21 cellular contexts compared by ENCODE assay signal in the genomic region with DNA sequence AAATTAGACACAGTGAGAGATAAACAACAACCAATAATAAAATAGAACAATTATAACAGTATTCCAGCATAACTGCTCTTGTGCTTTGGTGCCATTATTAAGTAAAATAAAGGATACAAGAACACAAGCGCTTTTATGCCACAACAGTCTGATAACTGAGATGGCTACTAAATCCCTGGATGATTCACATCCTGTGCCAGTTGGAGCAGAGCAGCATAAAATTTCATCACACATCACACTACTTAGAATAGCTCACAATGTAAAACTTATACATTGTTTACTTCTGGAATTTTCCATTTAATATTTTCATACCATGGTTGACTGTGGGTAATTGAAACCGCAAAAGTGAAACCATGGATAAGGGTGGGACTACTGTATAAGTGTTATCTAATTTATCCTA.
DNase-seq lines count a peak whose midpoint lies in the region; ATAC-seq and TF ChIP-seq lines count a peak whose summit lies in the region.
"Had no signal": no experiment of that assay in that cellular context is flagged by ENCODE, and none has a peak within 500 bp of the region (broad histone marks: within the 10 kb centered on the region; RNA-seq: fewer than 3 reads in every experiment).

No MANE protein-coding gene starts in this region.

- H3K27ac Mint-ChIP-seq in CD8-positive, alpha-beta memory T cell, result no peak overlapping the region
- no peak overlapping the region for H3K27ac Mint-ChIP-seq in chondrocyte (ENCODE audit: unreplicated experiment)
- H3K27ac Mint-ChIP-seq: activated CD8-positive, alpha-beta T cell treated with anti-CD3 and anti-CD28 coated beads, Interleukin-2, amount 10 ng/mL, durations not matched to agents 7 days and 5 days; mesothelial cell of epicardium; nephron progenitor cell; stimulated activated naive CD8-positive, alpha-beta T cell treated with anti-CD3 and anti-CD28 coated beads, Interleukin-15, Interleukin-2, amounts not matched to agents 100 ng/mL and 50 ng/mL, for 24 hours had no signal

- H3K4me1 Mint-ChIP-seq in CD8-positive, alpha-beta memory T cell, result no peaks in the 10 kb centered on the region
- H3K4me1 Mint-ChIP-seq in chondrocyte (ENCODE audit: low read depth), result no peaks in the 10 kb centered on the region

- H3K27ac ChIP-seq in mammary epithelial cell (ENCODE audit: insufficient read depth, low read depth, low read length), result no peak overlapping the region
- H3K27ac ChIP-seq in CD8-positive, alpha-beta memory T cell (ENCODE audit: low read depth, low read length), result no peak overlapping the region
- H3K27ac ChIP-seq: tibial nerve had no signal

- H2AFZ ChIP-seq in mammary epithelial cell (ENCODE audit: low read depth, low read length), result no peak overlapping the region

- POLR2A ChIA-PET in CD8-positive, alpha-beta memory T cell (lab: Charles Lee), result no interaction called here

- H3K79me2 ChIP-seq in mammary epithelial cell (ENCODE audit: insufficient read depth, low read length), result no peaks in the 10 kb centered on the region

- TF ChIP-seq CTCF in NB4 (IDR thresholded peaks at IDR 0.05; ENCODE audit: low read depth, low read length) (no peak), mammary epithelial cell (conservative IDR thresholded peaks at IDR 0.05 in 1 of 2, IDR thresholded peaks at IDR 0.05 in 1 of 2; ENCODE audit: extremely low read depth in 1 of 2, insufficient read depth in 1 of 2, low read depth in 1 of 2, low read length in 2 of 2) (no peak), chondrocyte (IDR thresholded peaks at IDR 0.05) (no peak)

- no peaks in the 10 kb centered on the region for H3K36me3 Mint-ChIP-seq in CD8-positive, alpha-beta memory T cell
- H3K36me3 Mint-ChIP-seq in chondrocyte (ENCODE audit: low read depth), result no peaks in the 10 kb centered on the region
- H3K36me3 Mint-ChIP-seq: mesothelial cell of epicardium had no signal

- CTCF ChIA-PET in mammary epithelial cell (lab: Charles Lee; ENCODE audit: low non-redundant PET), result no interaction called here
- CTCF ChIA-PET in CD8-positive, alpha-beta memory T cell (lab: Charles Lee), result no interaction called here

- H4K20me1 ChIP-seq in mammary epithelial cell (ENCODE audit: insufficient read depth, low read length), result no peaks in the 10 kb centered on the region

- no peaks in the 10 kb centered on the region for H3K4me1 ChIP-seq in mammary epithelial cell (ENCODE audit: insufficient read depth, low read length)
- H3K4me1 ChIP-seq in CD8-positive, alpha-beta memory T cell (ENCODE audit: insufficient read depth, low read length), result no peaks in the 10 kb centered on the region
- H3K4me1 ChIP-seq: tibial nerve had no signal

- in situ Hi-C loops in mammary epithelial cell (cut with MboI; ENCODE audit: low sequenced_read_pairs in 2 of 2), result no loop called here

- H3K4me3 Mint-ChIP-seq in CD8-positive, alpha-beta memory T cell, result no peak overlapping the region
- H3K4me3 Mint-ChIP-seq in chondrocyte (ENCODE audit: unreplicated experiment), result no peak overlapping the region
- H3K4me3 Mint-ChIP-seq: activated CD8-positive, alpha-beta T cell treated with anti-CD3 and anti-CD28 coated beads, Interleukin-2, amount 10 ng/mL, durations not matched to agents 7 days and 5 days; activated T-cell treated with anti-CD3 and anti-CD28 coated beads, Interleukin-2, amount 50 U/mL, for 4 hours; mesothelial cell of epicardium; nephron progenitor cell; stimulated activated naive CD8-positive, alpha-beta T cell treated with anti-CD3 and anti-CD28 coated beads, Interleukin-15, Interleukin-2, amounts not matched to agents 100 ng/mL and 50 ng/mL, for 24 hours had no signal

- dilution Hi-C loops in mammary epithelial cell (cut with HindIII; ENCODE audit: low sequenced_read_pairs), result no loop called here

- no peak for TF ChIP-seq POLR2A in NB4 (IDR thresholded peaks at IDR 0.05; ENCODE audit: extremely low read depth, insufficient read length)

- H3K9ac ChIP-seq in mammary epithelial cell (ENCODE audit: insufficient read depth, low read length), result no peak overlapping the region

- H3K27me3 Mint-ChIP-seq in CD8-positive, alpha-beta memory T cell, result peaks cover 0 to 6% of the 10 kb centered on the region in 2 donors
- no peaks in the 10 kb centered on the region for H3K27me3 Mint-ChIP-seq in chondrocyte (ENCODE audit: low read depth)
- H3K27me3 Mint-ChIP-seq: stimulated activated naive CD8-positive, alpha-beta T cell treated with anti-CD3 and anti-CD28 coated beads, Interleukin-15, Interleukin-2, amounts not matched to agents 100 ng/mL and 50 ng/mL, for 24 hours had no signal

- peaks cover 0 to 3% (median 0%) of the 10 kb centered on the region in 5 donors for H3K9me3 Mint-ChIP-seq in CD8-positive, alpha-beta memory T cell
- H3K9me3 Mint-ChIP-seq in chondrocyte (ENCODE audit: low read depth), result peaks cover 2% of the 10 kb centered on the region
- H3K9me3 Mint-ChIP-seq: activated T-cell treated with anti-CD3 and anti-CD28 coated beads, Interleukin-2, amount 50 U/mL, for 4 hours; stimulated activated naive CD8-positive, alpha-beta T cell treated with anti-CD3 and anti-CD28 coated beads, Interleukin-15, Interleukin-2, amounts not matched to agents 100 ng/mL and 50 ng/mL, for 24 hours had no signal

- ATAC-seq in GM21447 (IDR thresholded peaks at IDR 0.05; ENCODE audit: unreplicated experiment), result no peak
- ATAC-seq in GM21737 (IDR thresholded peaks at IDR 0.05; ENCODE audit: unreplicated experiment), result no peak
- ATAC-seq: activated CD4-positive, CD25-positive, alpha-beta regulatory T cell treated with anti-CD3 and anti-CD28 coated beads, Interleukin-2, amount 50 U/mL, for 24 hours; activated CD8-positive, alpha-beta T cell treated with anti-CD3 and anti-CD28 coated beads, Interleukin-2, amount 10 ng/mL, durations not matched to agents 7 days and 5 days; activated T-cell treated with anti-CD3 and anti-CD28 coated beads, Interleukin-2, amount 50 U/mL, for 4 hours; left colon had no signal

- no peak overlapping the region for H3K4me3 ChIP-seq in NB4 (ENCODE audit: low read depth, low read length)
- no peak overlapping the region for H3K4me3 ChIP-seq in mammary epithelial cell (replicated peaks in 1 of 3; ENCODE audit: insufficient read depth in 1 of 3, low read depth in 2 of 3, low read length in 3 of 3)
- H3K4me3 ChIP-seq in CD8-positive, alpha-beta memory T cell (ENCODE audit: low read length), result no peak overlapping the region
- H3K4me3 ChIP-seq: tibial nerve had no signal

- intact Hi-C loops in mammary epithelial cell (cut with micrococcal nuclease), result no loop called here

- H3K27me3 ChIP-seq in mammary epithelial cell (ENCODE audit: insufficient read depth, low read length), result no peaks in the 10 kb centered on the region
- no peaks in the 10 kb centered on the region for H3K27me3 ChIP-seq in CD8-positive, alpha-beta memory T cell (ENCODE audit: insufficient read depth, low read length, poor library complexity, severe bottlenecking)
- H3K27me3 ChIP-seq: tibial nerve had no signal

- no peaks in the 10 kb centered on the region for H3K9me3 ChIP-seq in mammary epithelial cell (replicated peaks; ENCODE audit: insufficient read depth, low read length)
- H3K9me3 ChIP-seq in CD8-positive, alpha-beta memory T cell (ENCODE audit: low read length), result no peaks in the 10 kb centered on the region
- H3K9me3 ChIP-seq: tibial nerve had no signal

- WGBS in mammary epithelial cell (ENCODE audit: low coverage, missing lambda C conversion rate), result 79% methylated on average over 2 of the region's 2 CpGs

- no peak overlapping the region for H3K4me2 ChIP-seq in mammary epithelial cell (ENCODE audit: insufficient read depth, low read depth, low read length)

- H3K36me3 ChIP-seq in mammary epithelial cell (ENCODE audit: insufficient read depth, low read length), result no peaks in the 10 kb centered on the region
- no peaks in the 10 kb centered on the region for H3K36me3 ChIP-seq in CD8-positive, alpha-beta memory T cell (ENCODE audit: insufficient read depth, low read length)
- H3K36me3 ChIP-seq: tibial nerve had no signal

- no TSS peak for BruUV-seq in mammary epithelial cell (replicated peaks; lab: Mats Ljungman, UMichigan)

- DNase-seq in GM03348 (ENCODE audit: low spot score) (peak; percentile 4), NB4 (ENCODE audit: low read depth) (peak; percentile 5), mammary epithelial cell (peak; percentile 38), iris pigment epithelial cell (ENCODE audit: low read depth) (peak; percentile 47), chondrocyte (ENCODE audit: low spot score) (no peak)
- no peak for DNase-seq in CD8-positive, alpha-beta memory T cell
- DNase-seq: activated CD8-positive, alpha-beta T cell treated with anti-CD3 and anti-CD28 coated beads, Interleukin-2, amount 10 ng/mL, durations not matched to agents 7 days and 5 days; activated naive CD4-positive, alpha-beta T cell treated with anti-CD3 and anti-CD28 coated beads, Interleukin-2, amount 50 U/mL, for 16 hours; activated T-cell treated with anti-CD3 and anti-CD28 coated beads, Interleukin-2, amount 50 U/mL, for 4 hours; cortex of kidney; left colon; NCI-H1092 treated with DMSO at 0.1 percent for 48 hours; NCI-H748 treated with DMSO at 0.1 percent for 48 hours; nephron progenitor cell; T-helper 9 cell had no signal

Comparison
In these comparisons a context has a peak if more than half of its experiments do, and no peak if none do; other contexts are left out.
1. DNase-seq: peak in GM03348 (single experiment), NB4 (single experiment), mammary epithelial cell (single experiment) and iris pigment epithelial cell (single experiment); none in CD8-positive, alpha-beta memory T cell (0 of 5) and chondrocyte (single experiment).